Comparison of ENCODE assay signal across 27 cellular contexts in genomic region chr14:75134644-75135043, GRCh38. TPM values are rescaled to one million over a fixed set of nuclear protein-coding genes. Genes with fewer than 3 reads are reported as not detected.
A peak's percentile ranks its signal among the peaks of the same experiment; 100 is the strongest.
DNase-seq lines count a peak whose midpoint lies in the region; ATAC-seq, FAIRE-seq and TF ChIP-seq lines count a peak whose summit lies in the region.
"Had no signal": no experiment of that assay in that cellular context is flagged by ENCODE, and none has a peak within 500 bp of the region (broad histone marks: within the 10 kb centered on the region; RNA-seq: fewer than 3 reads in every experiment).

No MANE protein-coding gene starts in this region.

- no peaks in the 10 kb centered on the region for H3K9me3 ChIP-seq in keratinocyte (ENCODE audit: control insufficient read depth, low read depth, low read length)
- H3K9me3 ChIP-seq in tibial nerve = no peaks in the 10 kb centered on the region
- no peaks in the 10 kb centered on the region for H3K9me3 ChIP-seq in vagina
- H3K9me3 ChIP-seq: gastroesophageal sphincter, lower lobe of right lung, right atrium auricular region had no signal

- intact Hi-C loops in MCF 10A (cut with micrococcal nuclease) (no loop called here), vagina (cut with DNase I) (loop anchor here (10.0 kb wide), 1 partner anchor 350 kb away; no protein-coding TSS in a partner anchor)

- peaks cover 26% of the 10 kb centered on the region for H3K4me1 Mint-ChIP-seq in activated naive CD8-positive, alpha-beta T cell treated with anti-CD3 and anti-CD28 coated beads for 36 hours
- peaks cover 27% of the 10 kb centered on the region for H3K4me1 Mint-ChIP-seq in activated naive CD8-positive, alpha-beta T cell treated with anti-CD3 and anti-CD28 coated beads, Interleukin-2, amount 50 U/mL, for 24 hours
- H3K4me1 Mint-ChIP-seq in MCF 10A (ENCODE audit: insufficient read depth, unreplicated experiment) = peaks cover 28% of the 10 kb centered on the region

- H3K9ac ChIP-seq in keratinocyte (ENCODE audit: control insufficient read depth, extremely low read depth, insufficient read depth, low read length) = no peak overlapping the region
- H3K9ac ChIP-seq: parathyroid adenoma had no signal

- no peaks in the 10 kb centered on the region for H3K9me1 ChIP-seq in keratinocyte (ENCODE audit: control insufficient read depth, extremely low read depth, insufficient read depth, low read length)

- H3K27me3 ChIP-seq in keratinocyte (ENCODE audit: control insufficient read depth, extremely low read depth, insufficient read depth, low read length) (no peaks in the 10 kb centered on the region), tibial nerve (no peaks in the 10 kb centered on the region), brain microvascular endothelial cell (replicated peaks) (no peaks in the 10 kb centered on the region), vagina (no peaks in the 10 kb centered on the region)
- H3K27me3 ChIP-seq: gastroesophageal sphincter, hepatocyte, right atrium auricular region had no signal

- no peak overlapping the region for H3K4me2 ChIP-seq in keratinocyte (ENCODE audit: control insufficient read depth, extremely low read depth, insufficient read depth, low read depth, low read length)
- H3K4me2 ChIP-seq: hepatocyte, PC-9 had no signal

- H4K20me1 ChIP-seq in keratinocyte (ENCODE audit: control insufficient read depth, extremely low read depth, insufficient read depth, low read length) = peaks cover 5% of the 10 kb centered on the region

- H3K4me1 ChIP-seq in keratinocyte (ENCODE audit: control insufficient read depth, extremely low read depth, insufficient read depth, low read length) = peaks cover 5% of the 10 kb centered on the region
- H3K4me1 ChIP-seq in tibial nerve = peaks cover 0 to 50% (median 19%) of the 10 kb centered on the region in 4 donors
- peaks cover 17% of the 10 kb centered on the region for H3K4me1 ChIP-seq in vagina

- no TSS peak for BruUV-seq in MCF 10A (replicated peaks; lab: Mats Ljungman, UMichigan)

- H3K27ac Mint-ChIP-seq in activated naive CD8-positive, alpha-beta T cell treated with anti-CD3 and anti-CD28 coated beads for 36 hours = peak overlapping the region; percentile 1
- no peak overlapping the region for H3K27ac Mint-ChIP-seq in activated naive CD8-positive, alpha-beta T cell treated with anti-CD3 and anti-CD28 coated beads, Interleukin-2, amount 50 U/mL, for 24 hours
- peak overlapping the region; percentile 61 for H3K27ac Mint-ChIP-seq in MCF 10A (ENCODE audit: low read depth, unreplicated experiment)
- H3K27ac Mint-ChIP-seq: dendritic cell treated with granulocyte-macrophage colony-stimulating factor and Interleukin-4, amounts not matched to agents 40 ng/mL and 50 ng/mL, for 4 days had no signal

- CTCF ChIA-PET in MCF 10A (lab: Yijun Ruan, JAX) = interaction anchor here (0.6 to 6.0 kb wide), 13 partner anchors 9 to 425 kb away, joined by 3 to 73 read pairs (median 3); no protein-coding TSS in a partner anchor

- H3K36me3 ChIP-seq in keratinocyte (ENCODE audit: control insufficient read depth in 2 of 2, extremely low read depth in 1 of 2, insufficient read depth in 2 of 2, low read length in 2 of 2) = peaks cover 6 to 11% of the 10 kb centered on the region in 2 experiments
- peaks cover 0 to 41% (median 8%) of the 10 kb centered on the region in 3 donors for H3K36me3 ChIP-seq in tibial nerve
- H3K36me3 ChIP-seq in brain microvascular endothelial cell (replicated peaks) = peaks cover 23% of the 10 kb centered on the region
- H3K36me3 ChIP-seq in vagina = peaks cover 6 to 18% of the 10 kb centered on the region in 2 donors

- POLR2A ChIA-PET in MCF 10A (lab: Yijun Ruan, JAX) = interaction anchor here (0.6 to 4.7 kb wide), 25 partner anchors 8 to 426 kb away, joined by 3 to 90 read pairs (median 5); partner anchors contain the start of genes FOS, NEK9 and TMED10

- no peak overlapping the region for H3K4me3 Mint-ChIP-seq in activated naive CD8-positive, alpha-beta T cell treated with anti-CD3 and anti-CD28 coated beads for 36 hours
- H3K4me3 Mint-ChIP-seq in activated naive CD8-positive, alpha-beta T cell treated with anti-CD3 and anti-CD28 coated beads, Interleukin-2, amount 50 U/mL, for 24 hours = no peak overlapping the region
- no peak overlapping the region for H3K4me3 Mint-ChIP-seq in MCF 10A (ENCODE audit: unreplicated experiment)
- H3K4me3 Mint-ChIP-seq: central memory CD8-positive, alpha-beta T cell; dendritic cell treated with granulocyte-macrophage colony-stimulating factor and Interleukin-4, amounts not matched to agents 40 ng/mL and 50 ng/mL, for 4 days had no signal

- H3K9me3 Mint-ChIP-seq in activated naive CD8-positive, alpha-beta T cell treated with anti-CD3 and anti-CD28 coated beads for 36 hours = no peaks in the 10 kb centered on the region
- no peaks in the 10 kb centered on the region for H3K9me3 Mint-ChIP-seq in activated naive CD8-positive, alpha-beta T cell treated with anti-CD3 and anti-CD28 coated beads, Interleukin-2, amount 50 U/mL, for 24 hours
- H3K9me3 Mint-ChIP-seq in MCF 10A (ENCODE audit: unreplicated experiment) = no peaks in the 10 kb centered on the region
- H3K9me3 Mint-ChIP-seq: central memory CD8-positive, alpha-beta T cell; dendritic cell treated with granulocyte-macrophage colony-stimulating factor and Interleukin-4, amounts not matched to agents 40 ng/mL and 50 ng/mL, for 4 days had no signal

- peaks cover 20% of the 10 kb centered on the region for H3K79me2 ChIP-seq in keratinocyte (ENCODE audit: control insufficient read depth, insufficient read depth, low read length)
- H3K79me2 ChIP-seq: parathyroid adenoma had no signal

- TF ChIP-seq EP300 in tibial nerve (IDR thresholded peaks at IDR 0.05) = no peak

- in situ Hi-C loops in brain microvascular endothelial cell (cut with HindIII; ENCODE audit: low pct_ligation_motif_present, low sequenced_read_pairs) = no loop called here

- no peaks in the 10 kb centered on the region for H3K27me3 Mint-ChIP-seq in activated naive CD8-positive, alpha-beta T cell treated with anti-CD3 and anti-CD28 coated beads for 36 hours
- H3K27me3 Mint-ChIP-seq in activated naive CD8-positive, alpha-beta T cell treated with anti-CD3 and anti-CD28 coated beads, Interleukin-2, amount 50 U/mL, for 24 hours = no peaks in the 10 kb centered on the region
- no peaks in the 10 kb centered on the region for H3K27me3 Mint-ChIP-seq in MCF 10A (ENCODE audit: insufficient read depth, unreplicated experiment)
- H3K27me3 Mint-ChIP-seq: central memory CD8-positive, alpha-beta T cell; dendritic cell treated with granulocyte-macrophage colony-stimulating factor and Interleukin-4, amounts not matched to agents 40 ng/mL and 50 ng/mL, for 4 days had no signal

- TF ChIP-seq POLR2A in tibial nerve (IDR thresholded peaks at IDR 0.05) (no peak), vagina (IDR thresholded peaks at IDR 0.05) (no peak)

- TF ChIP-seq CTCF in MCF 10A (IDR thresholded peaks at IDR 0.05; ENCODE audit: unreplicated experiment) = no peak
- no peak for TF ChIP-seq CTCF in keratinocyte (optimal IDR thresholded peaks at IDR 0.05 in 1 of 3, IDR thresholded peaks at IDR 0.05 in 1 of 3, conservative IDR thresholded peaks at IDR 0.05 in 1 of 3; ENCODE audit: extremely low read depth in 1 of 3, insufficient read depth in 2 of 3, low read length in 3 of 3)
- TF ChIP-seq CTCF in tibial nerve (IDR thresholded peaks at IDR 0.05) = no peak
- no peak for TF ChIP-seq CTCF in brain microvascular endothelial cell (IDR thresholded peaks at IDR 0.05; ENCODE audit: low read depth, low read length, missing control alignments)
- no peak for TF ChIP-seq CTCF in vagina (IDR thresholded peaks at IDR 0.05)

- dilution Hi-C loops in keratinocyte (cut with MboI; ENCODE audit: extremely low pct_ligation_motif_present, low sequenced_read_pairs) = no loop called here

- 77% methylated on average over 6 of the region's 6 CpGs for WGBS in tibial nerve, 2 donors

- H3K27ac ChIP-seq in keratinocyte (ENCODE audit: control insufficient read depth, insufficient read depth, low read length) = no peak overlapping the region
- H3K27ac ChIP-seq in tibial nerve = peak overlapping the region in 3 of 4 donors; percentile 51 to 83 (median 82)
- no peak overlapping the region for H3K27ac ChIP-seq in brain microvascular endothelial cell
- no peak overlapping the region for H3K27ac ChIP-seq in vagina
- H3K27ac ChIP-seq: gastroesophageal sphincter, hepatocyte, lower lobe of right lung, parathyroid adenoma, PC-9, right atrium auricular region had no signal

- ATAC-seq in activated naive CD8-positive, alpha-beta T cell treated with anti-CD3 and anti-CD28 coated beads, Interleukin-2, amount 50 U/mL, for 24 hours = no peak
- ATAC-seq: gastroesophageal sphincter; lower lobe of right lung; stimulated activated naive CD8-positive, alpha-beta T cell treated with anti-CD3 and anti-CD28 coated beads, Interleukin-15, Interleukin-2, amounts not matched to agents 100 U/mL and 50 U/mL, for 24 hours had no signal

- no peak for DNase-seq in activated naive CD8-positive, alpha-beta T cell treated with anti-CD3 and anti-CD28 coated beads for 36 hours
- no peak for DNase-seq in activated naive CD8-positive, alpha-beta T cell treated with anti-CD3 and anti-CD28 coated beads, Interleukin-2, amount 50 U/mL, for 24 hours
- DNase-seq in MCF 10A (ENCODE audit: unreplicated experiment) = peak; percentile 73
- DNase-seq in keratinocyte (ENCODE audit: low read depth, low spot score) = no peak
- DNase-seq in tibial nerve (ENCODE audit: low spot score in 2 of 2) = no peak
- DNase-seq in COR-L47 (lab: John Stamatoyannopoulos, UW) = no peak
- DNase-seq in brain microvascular endothelial cell = no peak
- no peak for DNase-seq in vagina (ENCODE audit: extremely low spot score in 2 of 2)
- DNase-seq: activated effector memory CD4-positive, alpha-beta T cell treated with anti-CD3 and anti-CD28 coated beads, Interleukin-2, amount 50 U/mL, for 16 hours; DMS53; KBM-7; lower lobe of right lung; NCI-H1092 treated with DMSO at 0.1 percent for 48 hours; NCI-H187; NCI-H526 treated with DMSO at 0.1 percent for 48 hours; NK-92 treated with Interleukin-12 subunit alpha and Interleukin-12 subunit beta, amount 100 ng/mL, for 24 hours; PC-9; Right ventricle myocardium superior; stimulated activated naive CD8-positive, alpha-beta T cell treated with anti-CD3 and anti-CD28 coated beads, Interleukin-15, Interleukin-2, amounts not matched to agents 100 U/mL and 50 U/mL, for 24 hours had no signal

- H3K36me3 Mint-ChIP-seq in activated naive CD8-positive, alpha-beta T cell treated with anti-CD3 and anti-CD28 coated beads for 36 hours = peaks cover 38% of the 10 kb centered on the region
- H3K36me3 Mint-ChIP-seq in activated naive CD8-positive, alpha-beta T cell treated with anti-CD3 and anti-CD28 coated beads, Interleukin-2, amount 50 U/mL, for 24 hours (ENCODE audit: low read depth) = peaks cover 39% of the 10 kb centered on the region
- H3K36me3 Mint-ChIP-seq in MCF 10A (ENCODE audit: insufficient read depth, unreplicated experiment) = peaks cover 91% of the 10 kb centered on the region

- no peak overlapping the region for H3K4me3 ChIP-seq in keratinocyte (ENCODE audit: control insufficient read depth in 2 of 3, extremely low read depth in 1 of 3, insufficient read depth in 2 of 3, low read depth in 1 of 3, low read length in 3 of 3)
- no peak overlapping the region for H3K4me3 ChIP-seq in tibial nerve
- H3K4me3 ChIP-seq in brain microvascular endothelial cell (ENCODE audit: low read depth, low read length) = no peak overlapping the region
- H3K4me3 ChIP-seq in vagina = no peak overlapping the region
- H3K4me3 ChIP-seq: gastroesophageal sphincter, hepatocyte, lower lobe of right lung, PC-9, right atrium auricular region had no signal

- no peak overlapping the region for H2AFZ ChIP-seq in keratinocyte (ENCODE audit: control insufficient read depth, low read length)
- H2AFZ ChIP-seq: hepatocyte, parathyroid adenoma, PC-9 had no signal

- peak; percentile 81 for FAIRE-seq in keratinocyte (lab: Jason Lieb, UNC)
- FAIRE-seq: GM12892, small intestine had no signal

RNA-seq across cellular contexts. Expression of gene NEK9, which starts 7.8 kb away (rescaled TPM):
- 10 to 100 TPM; 50.1 to 50.9 TPM for total RNA-seq in activated naive CD8-positive, alpha-beta T cell treated with anti-CD3 and anti-CD28 coated beads for 36 hours
- total RNA-seq in MCF 10A (2022) (112 and 113 TPM in 2 replicates), tibial nerve (100 to 1,000 TPM in 2 of 4 donors, 10 to 100 TPM in 2; 76.1 to 109 (median 94.4) TPM), vagina (58.4 TPM)
- polyA plus RNA-seq in keratinocyte = 23.0 to 43.7 TPM (median 27.9 TPM) in 3 replicates
- polyA plus RNA-seq in keratinocyte (2011; ENCODE audit: low read depth) = 8.9 TPM
- polyA plus RNA-seq in keratinocyte (2011; cell fraction: cytosol; rRNA removed) = 14.4 and 24.7 TPM in 2 replicates
- 47.1 and 52.6 TPM in 2 replicates for polyA plus RNA-seq in keratinocyte (2011; cell fraction: nucleus; rRNA removed)
- polyA plus RNA-seq in keratinocyte (2012; ENCODE audit: low replicate concordance) = 20.9 and 27.7 TPM in 2 replicates
- polyA minus RNA-seq in keratinocyte = 12.6 to 30.4 TPM (median 23.9 TPM) in 3 replicates
- 16.7 TPM for polyA minus RNA-seq in keratinocyte (2011; cell fraction: cytosol; rRNA and poly(A)+ RNA removed)
- 35.6 and 39.6 TPM in 2 replicates for polyA minus RNA-seq in keratinocyte (2011; cell fraction: nucleus; rRNA and poly(A)+ RNA removed)

RNA-seq across cellular contexts. Expression of gene TMED10, which starts 41.8 kb away (rescaled TPM):
- total RNA-seq in activated naive CD8-positive, alpha-beta T cell treated with anti-CD3 and anti-CD28 coated beads for 36 hours = 100 to 1,000 TPM; 160 to 169 TPM
- total RNA-seq in MCF 10A (2022) (454 and 526 TPM in 2 replicates), tibial nerve (100 to 1,000 TPM; 262 to 296 (median 280) TPM), vagina (249 TPM)
- 306 to 428 TPM (median 380 TPM) in 3 replicates for polyA plus RNA-seq in keratinocyte
- polyA plus RNA-seq in keratinocyte (2011; ENCODE audit: low read depth) = 83.4 TPM
- polyA plus RNA-seq in keratinocyte (2011; cell fraction: cytosol; rRNA removed) = 201 and 388 TPM in 2 replicates
- 420 and 431 TPM in 2 replicates for polyA plus RNA-seq in keratinocyte (2011; cell fraction: nucleus; rRNA removed)
- 157 and 253 TPM in 2 replicates for polyA plus RNA-seq in keratinocyte (2012; ENCODE audit: low replicate concordance)
- polyA minus RNA-seq in keratinocyte = 565 to 838 TPM (median 646 TPM) in 3 replicates
- polyA minus RNA-seq in keratinocyte (2011; cell fraction: cytosol; rRNA and poly(A)+ RNA removed) = 534 TPM
- polyA minus RNA-seq in keratinocyte (2011; cell fraction: nucleus; rRNA and poly(A)+ RNA removed) = 437 and 484 TPM in 2 replicates

Comparison
In these comparisons a context has a peak if more than half of its experiments do, and no peak if none do; other contexts are left out.
1. H3K27ac ChIP-seq: peak in tibial nerve (3 of 4); none in keratinocyte (single experiment), brain microvascular endothelial cell (single experiment) and vagina (single experiment).